In genomic region chr3:140455476-140455875, GRCh38 we compare ENCODE assay signal across 27 cellular contexts.
"Had no signal": no experiment of that assay in that cellular context is flagged by ENCODE, and none has a peak within 500 bp of the region (broad histone marks: within the 10 kb centered on the region; RNA-seq: fewer than 3 reads in every experiment).

No MANE protein-coding gene starts in this region.

- H3K27me3 Mint-ChIP-seq: stimulated activated naive B cell treated with anti-CD40 and anti-IgM and Interleukin-4, amounts not matched to agents 10 μg/mL and 1 μg/mL and 100 μg/mL, for 72 hours had no signal

- H3K27me3 ChIP-seq: ascending aorta, breast epithelium, colonic mucosa, dorsolateral prefrontal cortex, hepatocyte, neutrophil, right lobe of liver, testis, uterus had no signal

- ATAC-seq: activated CD8-positive, alpha-beta T cell treated with anti-CD3 and anti-CD28 coated beads, Interleukin-2, amount 10 ng/mL, durations not matched to agents 7 days and 5 days; activated naive CD4-positive, alpha-beta T cell treated with anti-CD3 and anti-CD28 coated beads, Interleukin-2, amount 50 U/mL, for 72 hours; effector memory CD8-positive, alpha-beta T cell; esophagus mucosa; right lobe of liver; stimulated activated naive B cell treated with anti-CD40 and anti-IgM and Interleukin-4, amounts not matched to agents 10 μg/mL and 1 μg/mL and 100 μg/mL, for 72 hours had no signal

- H3K9me3 ChIP-seq: ascending aorta, breast epithelium, colonic mucosa, left ventricle myocardium inferior, neutrophil, right lobe of liver, testis, uterus had no signal

- H3K79me2 ChIP-seq: hepatocyte had no signal

- H3K4me3 Mint-ChIP-seq: activated CD8-positive, alpha-beta T cell treated with anti-CD3 and anti-CD28 coated beads, Interleukin-2, amount 10 ng/mL, durations not matched to agents 7 days and 5 days; activated T-helper 1 cell treated with anti-CD3 and anti-CD28 coated beads, Interleukin-12 subunit alpha, Interleukin-12 subunit beta, Interleukin-2, Interleukin-4 antibody, amounts not matched to agents 30 ng/mL and 10 ng/mL and 1 ng/mL, durations not matched to agents 14 hours and 24 hours and 36 hours; effector memory CD8-positive, alpha-beta T cell; nephron; stimulated activated naive B cell treated with anti-CD40 and anti-IgM and Interleukin-4, amounts not matched to agents 10 μg/mL and 1 μg/mL and 100 μg/mL, for 72 hours had no signal

- H3K4me1 ChIP-seq: ascending aorta, breast epithelium, colonic mucosa, left ventricle myocardium inferior, right lobe of liver, testis, uterus had no signal

- H3K9me3 Mint-ChIP-seq: activated naive CD4-positive, alpha-beta T cell treated with anti-CD3 and anti-CD28 coated beads, Interleukin-2, amount 50 U/mL, for 72 hours; activated T-helper 1 cell treated with anti-CD3 and anti-CD28 coated beads, Interleukin-12 subunit alpha, Interleukin-12 subunit beta, Interleukin-2, Interleukin-4 antibody, amounts not matched to agents 30 ng/mL and 10 ng/mL and 1 ng/mL, durations not matched to agents 14 hours and 24 hours and 36 hours; nephron; stimulated activated naive B cell treated with anti-CD40 and anti-IgM and Interleukin-4, amounts not matched to agents 10 μg/mL and 1 μg/mL and 100 μg/mL, for 72 hours had no signal

- H2AFZ ChIP-seq: hepatocyte had no signal

- H3K4me3 ChIP-seq: ascending aorta, breast epithelium, colonic mucosa, dorsolateral prefrontal cortex, hepatocyte, left ventricle myocardium inferior, right lobe of liver, smooth muscle cell, testis, uterus had no signal

- H3K27ac Mint-ChIP-seq: activated CD8-positive, alpha-beta T cell treated with anti-CD3 and anti-CD28 coated beads, Interleukin-2, amount 10 ng/mL, durations not matched to agents 7 days and 5 days; activated naive CD4-positive, alpha-beta T cell treated with anti-CD3 and anti-CD28 coated beads, Interleukin-2, amount 50 U/mL, for 72 hours; activated T-helper 1 cell treated with anti-CD3 and anti-CD28 coated beads, Interleukin-12 subunit alpha, Interleukin-12 subunit beta, Interleukin-2, Interleukin-4 antibody, amounts not matched to agents 30 ng/mL and 10 ng/mL and 1 ng/mL, durations not matched to agents 14 hours and 24 hours and 36 hours; effector memory CD8-positive, alpha-beta T cell; nephron; stimulated activated naive B cell treated with anti-CD40 and anti-IgM and Interleukin-4, amounts not matched to agents 10 μg/mL and 1 μg/mL and 100 μg/mL, for 72 hours had no signal

- H3K36me3 ChIP-seq: ascending aorta, breast epithelium, colonic mucosa, left ventricle myocardium inferior, neutrophil, right lobe of liver, uterus had no signal

- H3K36me3 Mint-ChIP-seq: activated naive CD4-positive, alpha-beta T cell treated with anti-CD3 and anti-CD28 coated beads, Interleukin-2, amount 50 U/mL, for 72 hours; immature natural killer cell; stimulated activated naive B cell treated with anti-CD40 and anti-IgM and Interleukin-4, amounts not matched to agents 10 μg/mL and 1 μg/mL and 100 μg/mL, for 72 hours had no signal

- H3K27ac ChIP-seq: ascending aorta, breast epithelium, colonic mucosa, dorsolateral prefrontal cortex, hepatocyte, left ventricle myocardium inferior, neutrophil, right lobe of liver, testis, uterus had no signal

- H3K4me2 ChIP-seq: hepatocyte, smooth muscle cell had no signal

- DNase-seq: activated CD4-positive, alpha-beta T cell treated with anti-CD3 and anti-CD28 coated beads for 1 hour; activated CD4-positive, alpha-beta T cell treated with anti-CD3 and anti-CD28 coated beads, Interleukin-2, amount 50 U/mL, for 1 hour; activated CD8-positive, alpha-beta T cell treated with anti-CD3 and anti-CD28 coated beads, Interleukin-2, amount 10 ng/mL, durations not matched to agents 7 days and 5 days; activated gamma-delta T cell treated with Interleukin-2 at 50 U/mL for 16 hours; colonic mucosa; dorsolateral prefrontal cortex; effector memory CD8-positive, alpha-beta T cell; immature natural killer cell; kidney glomerular epithelial cell; left ventricle myocardium inferior; right lobe of liver; stimulated activated CD4-positive, alpha-beta T cell treated with anti-CD3 and anti-CD28 coated beads, Interleukin-2, amount 100 ng/mL, for 48 hours; stimulated activated CD8-positive, alpha-beta memory T cell treated with anti-CD3 and anti-CD28 coated beads, Interleukin-4, amount 100 ng/mL, for 48 hours; stimulated activated naive B cell treated with anti-CD40 and anti-IgM and Interleukin-4, amounts not matched to agents 10 μg/mL and 1 μg/mL and 100 μg/mL, for 72 hours; T-helper 1 cell; testis; trophoblast cell; uterus had no signal

- H3K4me1 Mint-ChIP-seq: stimulated activated naive B cell treated with anti-CD40 and anti-IgM and Interleukin-4, amounts not matched to agents 10 μg/mL and 1 μg/mL and 100 μg/mL, for 72 hours had no signal
